Comparison of ENCODE assay signal across 17 cellular contexts in genomic region chr7:92200791-92201190, GRCh38. TPM values are rescaled to one million over a fixed set of nuclear protein-coding genes. Genes with fewer than 3 reads are reported as not detected.
DNase-seq lines count a peak whose midpoint lies in the region; ATAC-seq, FAIRE-seq and TF ChIP-seq lines count a peak whose summit lies in the region.
"Had no signal": no experiment of that assay in that cellular context is flagged by ENCODE, and none has a peak within 500 bp of the region (broad histone marks: within the 10 kb centered on the region; RNA-seq: fewer than 3 reads in every experiment).

No MANE protein-coding gene starts in this region.

- no peaks in the 10 kb centered on the region for H3K27me3 ChIP-seq in GM23338 (ENCODE audit: insufficient read depth)
- no peaks in the 10 kb centered on the region for H3K27me3 ChIP-seq in PC-3 (ENCODE audit: low read length)
- no peaks in the 10 kb centered on the region for H3K27me3 ChIP-seq in foreskin keratinocyte
- H3K27me3 ChIP-seq: BE2C had no signal

- H4K20me1 ChIP-seq in GM23338 (replicated peaks; ENCODE audit: insufficient read depth) (peaks cover 6% of the 10 kb centered on the region; the same call in 1 of the 2 replicates), PC-3 (ENCODE audit: low read length) (no peaks in the 10 kb centered on the region)

- intact Hi-C loops in PC-3 (cut with micrococcal nuclease): no loop called here

- no peak overlapping the region for H3K4me3 ChIP-seq in GM23338
- no peak overlapping the region for H3K4me3 ChIP-seq in PC-3 (ENCODE audit: low read length)

- H3K9me3 Mint-ChIP-seq in GM23338: no peaks in the 10 kb centered on the region
- H3K9me3 Mint-ChIP-seq: CD4-positive, alpha-beta T cell had no signal

- H3K27ac ChIP-seq in GM23338 (ENCODE audit: low read depth) (no peak overlapping the region), PC-3 (ENCODE audit: low read length) (no peak overlapping the region), foreskin keratinocyte (no peak overlapping the region)

- H3K36me3 Mint-ChIP-seq in GM23338 (ENCODE audit: low read depth): peaks cover 9% of the 10 kb centered on the region

- H3K36me3 ChIP-seq in GM23338 (ENCODE audit: insufficient read depth) (peaks cover 4% of the 10 kb centered on the region; the same call in 1 of the 2 replicates), PC-3 (ENCODE audit: low read depth, low read length) (peaks cover 7% of the 10 kb centered on the region; the same call in 1 of the 2 replicates)

- no peak overlapping the region for H3K4me3 Mint-ChIP-seq in GM23338
- H3K4me3 Mint-ChIP-seq: CD4-positive, alpha-beta T cell had no signal

- H3K4me1 ChIP-seq in GM23338 (ENCODE audit: insufficient read depth) (no peaks in the 10 kb centered on the region), PC-3 (ENCODE audit: insufficient read depth, low read length) (no peaks in the 10 kb centered on the region), foreskin keratinocyte (no peaks in the 10 kb centered on the region)
- H3K4me1 ChIP-seq: BE2C had no signal

- H3K27me3 Mint-ChIP-seq in GM23338 (ENCODE audit: insufficient read depth, low read depth, poor library complexity): peaks cover under 1% of the 10 kb centered on the region
- H3K27me3 Mint-ChIP-seq: CD4-positive, alpha-beta T cell had no signal

- DNase-seq in GM23338 (ENCODE audit: low spot score): peak; percentile 30
- no peak for DNase-seq in PC-3
- DNase-seq in foreskin keratinocyte: no peak
- DNase-seq in NCI-H146 treated with DMSO at 0.1 percent for 48 hours (lab: John Stamatoyannopoulos, UW; ENCODE audit: unreplicated experiment): no peak
- DNase-seq in GM20000 (ENCODE audit: low spot score): no peak
- DNase-seq: BE2C; CD4-positive, alpha-beta T cell; DMS153; EL; HCEC 1CT; NCI-H187 treated with DMSO at 0.1 percent for 48 hours; NCI-H2227 treated with DMSO at 0.1 percent for 48 hours; NCI-H524; NCI-H82 had no signal

- CTCF ChIA-PET in PC-3 (lab: Charles Lee): interaction anchor here (0.6 kb wide), 1 partner anchor 223 kb away, joined by 3 read pairs; no protein-coding TSS in a partner anchor

- H3F3A ChIP-seq in GM23338 (replicated peaks; ENCODE audit: low read depth): no peaks in the 10 kb centered on the region
- H3F3A ChIP-seq in PC-3 (ENCODE audit: low read length, unreplicated experiment): no peaks in the 10 kb centered on the region

- H3K9ac ChIP-seq in PC-3 (ENCODE audit: low read length): no peak overlapping the region

- H3K9me3 ChIP-seq in PC-3 (ENCODE audit: low read length): no peaks in the 10 kb centered on the region
- H3K9me3 ChIP-seq: BE2C had no signal

- POLR2A ChIA-PET in PC-3 (lab: Charles Lee; ENCODE audit: unreplicated experiment): no interaction called here

- TF ChIP-seq CTCF in GM23338 (conservative IDR thresholded peaks at IDR 0.05; ENCODE audit: low read depth in 2 of 2): peak; percentile 37 to 42
- TF ChIP-seq CTCF in PC-3 (conservative IDR thresholded peaks at IDR 0.05; ENCODE audit: low read depth, low read length): peak; percentile 23; the same call in 1 of the 2 replicates
- peak; percentile 17 for TF ChIP-seq CTCF in foreskin keratinocyte (conservative IDR thresholded peaks at IDR 0.05)
- no peak for TF ChIP-seq CTCF in GM20000 (IDR thresholded peaks at IDR 0.05; ENCODE audit: extremely low read depth, missing control alignments)

- no peaks in the 10 kb centered on the region for H3K4me1 Mint-ChIP-seq in GM23338

- H3K9me2 ChIP-seq in GM23338 (ENCODE audit: insufficient read depth) (no peaks in the 10 kb centered on the region), PC-3 (replicated peaks; ENCODE audit: low read length) (no peaks in the 10 kb centered on the region)

- FAIRE-seq in A204.1 (lab: Jason Lieb, UNC): peak; percentile 54

- no TSS peak for BruUV-seq in PC-3 (replicated peaks; lab: Mats Ljungman, UMichigan)

- H2AFZ ChIP-seq in GM23338: no peak overlapping the region
- no peak overlapping the region for H2AFZ ChIP-seq in PC-3 (ENCODE audit: low read length)

- H3K4me2 ChIP-seq in GM23338: no peak overlapping the region
- no peak overlapping the region for H3K4me2 ChIP-seq in PC-3 (ENCODE audit: low read length)

- H3K79me2 ChIP-seq in GM23338 (replicated peaks; ENCODE audit: insufficient read depth): no peaks in the 10 kb centered on the region
- no peaks in the 10 kb centered on the region for H3K79me2 ChIP-seq in PC-3 (ENCODE audit: low read length)

- no peak overlapping the region for H3K27ac Mint-ChIP-seq in GM23338
- H3K27ac Mint-ChIP-seq: CD4-positive, alpha-beta T cell had no signal

- ATAC-seq in GM23338 (peak; percentile 42; the same call in 2 of the 3 replicates), PC-3 (no peak), foreskin keratinocyte (no peak), HG03280 (IDR thresholded peaks at IDR 0.05; ENCODE audit: unreplicated experiment) (no peak)

TF ChIP-seq in GM23338, 12 proteins besides CTCF, POLR2A, EP300 and RAD21 (continues in another document):
- TF ChIP-seq ZNF114 (CRISPR knock-in tag; IDR thresholded peaks at IDR 0.05) (no peak), EZH2phosphoT487 (IDR thresholded peaks at IDR 0.05; ENCODE audit: unreplicated experiment) (no peak), EZH2 (IDR thresholded peaks at IDR 0.05; ENCODE audit: low read depth, unreplicated experiment) (no peak), REST (IDR thresholded peaks at IDR 0.05; ENCODE audit: unreplicated experiment) (no peak), NANOG (IDR thresholded peaks at IDR 0.05; ENCODE audit: borderline replicate concordance) (no peak), CREB1 (CRISPR knock-in tag; IDR thresholded peaks at IDR 0.05; ENCODE audit: low read depth) (no peak), STAT1 (IDR thresholded peaks at IDR 0.05; ENCODE audit: unreplicated experiment) (no peak), JUNB (IDR thresholded peaks at IDR 0.05; ENCODE audit: unreplicated experiment) (no peak)

RNA-seq across cellular contexts. Expression of gene LRRD1, which starts 21.8 kb away (rescaled TPM):
- total RNA-seq in GM23338 (2014; rRNA removed; shearing (Covaris generic)): 0.08 TPM in 1 of 2 replicates, not detected in the other
- polyA plus RNA-seq in GM23338 (2016; fragmentation: Nextera tagmentation; extraction: Ambion mirVana) (0.11 TPM in 1 of 2 replicates, not detected in the other), foreskin keratinocyte (not detected in 2 replicates)
- total RNA-seq in PC-3 (2014; rRNA removed) (not detected in 2 replicates), foreskin keratinocyte (0.04 TPM in 1 of 2 replicates, not detected in the other)
- total RNA-seq: A172; CD4-positive, alpha-beta T cell had no signal

RNA-seq across cellular contexts. Expression of gene KRIT1, which starts 44.9 kb away (rescaled TPM):
- 54.3 and 59.8 TPM in 2 replicates for total RNA-seq in GM23338 (2014; rRNA removed; shearing (Covaris generic))
- polyA plus RNA-seq in GM23338 (2016; fragmentation: Nextera tagmentation; extraction: Ambion mirVana) (49.6 and 51.2 TPM in 2 replicates), foreskin keratinocyte (7.6 and 8.5 TPM in 2 replicates)
- total RNA-seq in PC-3 (2014; rRNA removed) (23.7 and 46.4 TPM in 2 replicates), foreskin keratinocyte (27.0 and 30.3 TPM in 2 replicates)

RNA-seq across cellular contexts. Expression of gene ANKIB1, which starts 45.0 kb away (rescaled TPM):
- 39.8 and 40.3 TPM in 2 replicates for total RNA-seq in GM23338 (2014; rRNA removed; shearing (Covaris generic))
- 17.1 and 19.1 TPM in 2 replicates for polyA plus RNA-seq in GM23338 (2016; fragmentation: Nextera tagmentation; extraction: Ambion mirVana)
- total RNA-seq in PC-3 (2014; rRNA removed): 25.1 and 32.1 TPM in 2 replicates
- total RNA-seq in foreskin keratinocyte: 34.7 and 35.5 TPM in 2 replicates
- 6.1 and 6.4 TPM in 2 replicates for polyA plus RNA-seq in foreskin keratinocyte
